ENCODE assay signal across 2 cellular contexts in genomic region chr2:85864654-85865053, GRCh38.
TF ChIP-seq lines count a peak whose summit lies in the region.

No MANE protein-coding gene starts in this region.

TF ChIP-seq in GM23338, 12 proteins besides CTCF, POLR2A, EP300 and RAD21 (continued from another document):
- TF ChIP-seq REST (IDR thresholded peaks at IDR 0.05; ENCODE audit: unreplicated experiment) (no peak), EZH2phosphoT487 (IDR thresholded peaks at IDR 0.05; ENCODE audit: unreplicated experiment) (no peak), ZNF114 (CRISPR knock-in tag; IDR thresholded peaks at IDR 0.05) (no peak), ETS1 (IDR thresholded peaks at IDR 0.05) (no peak), NANOG (IDR thresholded peaks at IDR 0.05; ENCODE audit: borderline replicate concordance) (no peak), POLR2AphosphoS5 (IDR thresholded peaks at IDR 0.05; ENCODE audit: low read depth) (no peak)

TF ChIP-seq in WTC11, 78 proteins besides CTCF, POLR2A, EP300 and RAD21 (continued from another document):
- TF ChIP-seq ARID4B (CRISPR knock-in tag; IDR thresholded peaks at IDR 0.05; ENCODE audit: borderline replicate concordance) (no peak), TEAD1 (CRISPR knock-in tag; IDR thresholded peaks at IDR 0.05) (no peak), NFYB (CRISPR knock-in tag; conservative IDR thresholded peaks at IDR 0.05; ENCODE audit: low read depth) (no peak), ATF6 (CRISPR knock-in tag; IDR thresholded peaks at IDR 0.05) (no peak), ZNF281 (CRISPR knock-in tag; IDR thresholded peaks at IDR 0.05) (no peak)
TF ChIP-seq in WTC11: peak in this region for 0.
